In the genomic region with DNA sequence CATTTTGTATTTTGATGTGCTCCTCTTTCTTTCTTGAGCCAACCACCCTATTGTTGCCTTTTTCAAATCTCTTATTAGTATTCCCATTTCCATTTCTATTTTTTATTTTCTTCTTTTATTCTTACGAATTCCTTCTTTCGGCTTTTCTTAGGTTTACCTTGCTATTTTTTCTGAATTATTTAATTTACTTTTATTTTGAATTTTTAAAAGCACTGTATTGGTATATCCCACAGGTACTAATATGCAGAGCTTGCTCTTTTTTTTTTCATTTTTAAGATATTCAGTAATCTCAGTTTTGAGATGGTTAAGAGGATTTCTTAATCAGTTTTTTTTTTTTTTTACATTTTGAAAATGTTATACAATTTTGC, we compare ENCODE assay signal across 8 cellular contexts. TPM values are rescaled to one million over a fixed set of nuclear protein-coding genes. Genes with fewer than 3 reads are reported as not detected.
A peak's percentile ranks its signal among the peaks of the same experiment; 100 is the strongest.
DNase-seq lines count a peak whose midpoint lies in the region; ATAC-seq, FAIRE-seq and TF ChIP-seq lines count a peak whose summit lies in the region.

No MANE protein-coding gene starts in this region.

- peak overlapping the region; percentile 93 for H3K4me3 Mint-ChIP-seq in activated CD4-positive, alpha-beta T cell treated with anti-CD3 and anti-CD28 coated beads for 36 hours
- H3K4me3 Mint-ChIP-seq in activated naive CD8-positive, alpha-beta T cell treated with anti-CD3 and anti-CD28 coated beads, Interleukin-2, amount 50 U/mL, for 24 hours: peak overlapping the region; percentile 97

- peak; percentile 30 for FAIRE-seq in kidney (lab: Jason Lieb, UNC)

- H3K27me3 Mint-ChIP-seq in activated CD4-positive, alpha-beta T cell treated with anti-CD3 and anti-CD28 coated beads for 36 hours: no peaks in the 10 kb centered on the region
- H3K27me3 Mint-ChIP-seq in activated naive CD8-positive, alpha-beta T cell treated with anti-CD3 and anti-CD28 coated beads, Interleukin-2, amount 50 U/mL, for 24 hours: no peaks in the 10 kb centered on the region

- H3K27ac Mint-ChIP-seq in activated CD4-positive, alpha-beta T cell treated with anti-CD3 and anti-CD28 coated beads for 36 hours: no peak overlapping the region
- H3K27ac Mint-ChIP-seq in activated naive CD8-positive, alpha-beta T cell treated with anti-CD3 and anti-CD28 coated beads, Interleukin-2, amount 50 U/mL, for 24 hours: no peak overlapping the region

- peaks cover 14% of the 10 kb centered on the region for H3K9me3 Mint-ChIP-seq in activated CD4-positive, alpha-beta T cell treated with anti-CD3 and anti-CD28 coated beads for 36 hours (ENCODE audit: low read depth)
- H3K9me3 Mint-ChIP-seq in activated naive CD8-positive, alpha-beta T cell treated with anti-CD3 and anti-CD28 coated beads, Interleukin-2, amount 50 U/mL, for 24 hours: peaks cover 21% of the 10 kb centered on the region

- no peak for ATAC-seq in activated CD4-positive, alpha-beta T cell treated with anti-CD3 and anti-CD28 coated beads for 36 hours
- ATAC-seq in activated naive CD8-positive, alpha-beta T cell treated with anti-CD3 and anti-CD28 coated beads, Interleukin-2, amount 50 U/mL, for 24 hours: no peak
- no peak for ATAC-seq in HG02798 (IDR thresholded peaks at IDR 0.05; ENCODE audit: poor library complexity, unreplicated experiment)

- H3K27ac ChIP-seq in kidney (ENCODE audit: low read depth in 2 of 2, low read length in 2 of 2) (peak overlapping the region in 1 of 2 donors; percentile 86), suprapubic skin (no peak overlapping the region)

- 98% methylated on average over 2 of the region's 2 CpGs for WGBS in suprapubic skin

- no peaks in the 10 kb centered on the region for H3K27me3 ChIP-seq in suprapubic skin

- intact Hi-C loops in activated CD4-positive, alpha-beta T cell treated with anti-CD3 and anti-CD28 coated beads for 36 hours (cut with DNase I, micrococcal nuclease): loop anchor here (1.0 to 2.0 kb wide), 2 partner anchors 16 to 17 kb away; no protein-coding TSS in a partner anchor
- intact Hi-C loops in kidney (cut with DNase I): no loop called here

- H3K36me3 Mint-ChIP-seq in activated CD4-positive, alpha-beta T cell treated with anti-CD3 and anti-CD28 coated beads for 36 hours (ENCODE audit: low read depth): peaks cover 4% of the 10 kb centered on the region
- H3K36me3 Mint-ChIP-seq in activated naive CD8-positive, alpha-beta T cell treated with anti-CD3 and anti-CD28 coated beads, Interleukin-2, amount 50 U/mL, for 24 hours (ENCODE audit: low read depth): peaks cover 9% of the 10 kb centered on the region

- no peak for TF ChIP-seq POLR2A in suprapubic skin (IDR thresholded peaks at IDR 0.05)

- CTCF ChIA-PET in activated CD4-positive, alpha-beta T cell treated with anti-CD3 and anti-CD28 coated beads for 36 hours (lab: Charles Lee): interaction anchor here (1.4 kb wide), 1 partner anchor 11 kb away, joined by 3 read pairs; no protein-coding TSS in a partner anchor

- POLR2A ChIA-PET in activated CD4-positive, alpha-beta T cell treated with anti-CD3 and anti-CD28 coated beads for 36 hours (lab: Charles Lee): no interaction called here

- H3K9me3 ChIP-seq in kidney (ENCODE audit: control insufficient read depth in 1 of 2, low read length in 2 of 2) (no peaks in the 10 kb centered on the region), suprapubic skin (peaks cover 13% of the 10 kb centered on the region)

- peak overlapping the region in 1 of 2 donors; percentile 86 for H3K9ac ChIP-seq in kidney (ENCODE audit: low read length in 2 of 2)

- TF ChIP-seq CTCF in kidney (IDR thresholded peaks at IDR 0.05; ENCODE audit: borderline replicate concordance, extremely low read depth, insufficient read depth) (no peak), suprapubic skin (IDR thresholded peaks at IDR 0.05) (no peak)

- no peak for TF ChIP-seq EP300 in suprapubic skin (IDR thresholded peaks at IDR 0.05)

- H3K36me3 ChIP-seq in kidney (ENCODE audit: control insufficient read depth in 1 of 2, insufficient read depth in 2 of 2, low read length in 2 of 2) (no peaks in the 10 kb centered on the region), suprapubic skin (no peaks in the 10 kb centered on the region)

- H3K4me1 ChIP-seq in kidney (ENCODE audit: control insufficient read depth in 1 of 2, insufficient read depth in 1 of 2, low read depth in 1 of 2, low read length in 2 of 2) (peaks cover 0 to 4% of the 10 kb centered on the region in 2 donors), suprapubic skin (peaks cover 12% of the 10 kb centered on the region)

- H3K4me1 Mint-ChIP-seq in activated CD4-positive, alpha-beta T cell treated with anti-CD3 and anti-CD28 coated beads for 36 hours: peaks cover 9% of the 10 kb centered on the region
- H3K4me1 Mint-ChIP-seq in activated naive CD8-positive, alpha-beta T cell treated with anti-CD3 and anti-CD28 coated beads, Interleukin-2, amount 50 U/mL, for 24 hours: peaks cover 17% of the 10 kb centered on the region

- peak overlapping the region; percentile 90 to 98 for H3K4me3 ChIP-seq in kidney (ENCODE audit: low read length in 2 of 2)
- H3K4me3 ChIP-seq in suprapubic skin: peak overlapping the region; percentile 72

- DNase-seq in activated CD4-positive, alpha-beta T cell treated with anti-CD3 and anti-CD28 coated beads for 36 hours: no peak
- no peak for DNase-seq in activated CD4-positive, alpha-beta T cell treated with anti-CD3 and anti-CD28 coated beads for 48 hours
- DNase-seq in activated naive CD8-positive, alpha-beta T cell treated with anti-CD3 and anti-CD28 coated beads, Interleukin-2, amount 50 U/mL, for 24 hours: no peak
- DNase-seq in kidney (no peak), suprapubic skin (ENCODE audit: low spot score in 2 of 2) (no peak), ecto neural progenitor cell (ENCODE audit: low spot score) (no peak), NCI-H1436 treated with DMSO at 0.1 percent for 48 hours (lab: John Stamatoyannopoulos, UW) (no peak)

RNA-seq across cellular contexts. Expression of gene MCF2L2, which starts 18.4 kb away (rescaled TPM):
- total RNA-seq in activated CD4-positive, alpha-beta T cell treated with anti-CD3 and anti-CD28 coated beads for 36 hours: 1 to 10 TPM; 1.9 to 2.3 TPM
- 1.7 TPM for total RNA-seq in kidney
- polyA plus RNA-seq in kidney (ENCODE audit: insufficient read depth, low read depth, low replicate concordance): 0.32 TPM
- 1 to 10 TPM in 1 of 4 donors, under 1 TPM in 3; 0.36 to 2.2 (median 0.64) TPM for total RNA-seq in suprapubic skin
